In genomic region chr19:18109731-18110671, GRCh38 we compare ENCODE assay signal across 8 cellular contexts. TPM values are rescaled to one million over a fixed set of nuclear protein-coding genes. Genes with fewer than 3 reads are reported as not detected.
DNase-seq lines count a peak whose midpoint lies in the region; ATAC-seq and TF ChIP-seq lines count a peak whose summit lies in the region.

No MANE protein-coding gene starts in this region.

- peak; percentile 83 for ATAC-seq in gastroesophageal sphincter

- H3K9me3 ChIP-seq in ES-I3 (ENCODE audit: control insufficient read depth, insufficient read depth, low read length), result no peaks in the 10 kb centered on the region
- H3K9me3 ChIP-seq in KOPT-K1 (ENCODE audit: insufficient read depth, low read length, poor library complexity, severe bottlenecking), result no peaks in the 10 kb centered on the region
- no peaks in the 10 kb centered on the region for H3K9me3 ChIP-seq in gastroesophageal sphincter
- no peaks in the 10 kb centered on the region for H3K9me3 ChIP-seq in neutrophil

- H3K4me3 ChIP-seq in gastroesophageal sphincter (peak overlapping the region; percentile 34 to 78), neutrophil (ENCODE audit: low read depth in 1 of 2, low read length in 1 of 2) (peak overlapping the region; percentile 92 to 95)

- 0% methylated on average over 4 to 11 of the region's 97 CpGs for WGBS in gastroesophageal sphincter (ENCODE audit: low coverage in 1 of 2), 2 donors

- peak overlapping the region; percentile 51 for H3K9ac ChIP-seq in ES-I3 (ENCODE audit: low read depth, low read length)

- TF ChIP-seq POLR2A in gastroesophageal sphincter (IDR thresholded peaks at IDR 0.05), result peak; percentile 37 to 42

- H3K4me1 ChIP-seq in ES-I3 (ENCODE audit: insufficient read depth, low read length) (peaks cover 6% of the 10 kb centered on the region), gastroesophageal sphincter (peaks cover 0 to 22% (median 12%) of the 10 kb centered on the region in 3 donors), neutrophil (ENCODE audit: control insufficient read depth in 1 of 2, insufficient read depth in 1 of 2, low read depth in 1 of 2, low read length in 1 of 2) (peaks cover 68 to 71% of the 10 kb centered on the region in 2 experiments)

- no peak for TF ChIP-seq EP300 in gastroesophageal sphincter (IDR thresholded peaks at IDR 0.05)

- H3K27ac ChIP-seq in KOPT-K1 (ENCODE audit: low read depth, low read length, poor library complexity, severe bottlenecking) (peak overlapping the region; percentile 32), gastroesophageal sphincter (peak overlapping the region in 3 of 4 donors; percentile 63 to 75 (median 66)), neutrophil (peak overlapping the region; percentile 98)

- DNase-seq in activated T-cell treated with anti-CD3 and anti-CD28 coated beads, Interleukin-2, amount 50 U/mL, for 48 hours, result peak; percentile 61 to 74
- DNase-seq in cerebellar cortex (ENCODE audit: low spot score) (no peak), dermis blood vessel endothelial cell (no peak), GM19240 (ENCODE audit: insufficient read length, low spot score) (no peak)

- H3K36me3 ChIP-seq in ES-I3 (ENCODE audit: insufficient read depth, low read length) (no peaks in the 10 kb centered on the region), KOPT-K1 (ENCODE audit: insufficient read depth, low read length) (no peaks in the 10 kb centered on the region), gastroesophageal sphincter (no peaks in the 10 kb centered on the region), neutrophil (peaks cover 44% of the 10 kb centered on the region)

- peak in 2 of 4 experiments; percentile 1 to 5 for TF ChIP-seq CTCF in gastroesophageal sphincter (IDR thresholded peaks at IDR 0.05)
- TF ChIP-seq CTCF in neutrophil (IDR thresholded peaks at IDR 0.05), result peak; percentile 21

- H3K27me3 ChIP-seq in gastroesophageal sphincter (peaks cover 36% of the 10 kb centered on the region), neutrophil (no peaks in the 10 kb centered on the region)

RNA-seq across cellular contexts. Expression of gene MAST3, which starts 12.4 kb away (rescaled TPM):
- total RNA-seq in gastroesophageal sphincter (1 to 10 TPM; 3.3 to 8.8 (median 4.8) TPM), dermis blood vessel endothelial cell (2.2 and 3.7 TPM in 2 replicates)

RNA-seq across cellular contexts. Expression of gene IL12RB1, which starts 23.3 kb away (rescaled TPM):
- total RNA-seq in gastroesophageal sphincter, result 1 to 10 TPM in 3 of 4 donors, under 1 TPM in 1; 0.15 to 3.5 (median 1.5) TPM
- 0.34 and 0.74 TPM in 2 replicates for total RNA-seq in dermis blood vessel endothelial cell

RNA-seq across cellular contexts. Expression of gene PIK3R2, which starts 43.0 kb away (rescaled TPM):
- 10 to 100 TPM in 3 of 4 donors, 1 to 10 TPM in 1; 5.3 to 30.1 (median 22.7) TPM for total RNA-seq in gastroesophageal sphincter
- total RNA-seq in dermis blood vessel endothelial cell, result 4.8 and 9.7 TPM in 2 replicates

Comparison
In these comparisons a context has a peak if more than half of its experiments do, and no peak if none do; other contexts are left out.
1. H3K27ac ChIP-seq: peak in every context shown above with its lines; median percentile 98 in neutrophil; 66 in gastroesophageal sphincter; 32 in KOPT-K1.
2. DNase-seq: peak in activated T-cell treated with anti-CD3 and anti-CD28 coated beads, Interleukin-2, amount 50 U/mL, for 48 hours (2 of 2); none in cerebellar cortex (single experiment), dermis blood vessel endothelial cell (single experiment) and GM19240 (single experiment).